Comparison of ENCODE assay signal across 19 cellular contexts in genomic region chr15:21267231-21267630, GRCh38.
DNase-seq lines count a peak whose midpoint lies in the region; ATAC-seq, FAIRE-seq and TF ChIP-seq lines count a peak whose summit lies in the region.
"Had no signal": no experiment of that assay in that cellular context is flagged by ENCODE, and none has a peak within 500 bp of the region (broad histone marks: within the 10 kb centered on the region; RNA-seq: fewer than 3 reads in every experiment).

No MANE protein-coding gene starts in this region.

- H3K4me1 Mint-ChIP-seq in stimulated activated naive B cell treated with anti-CD40 and anti-IgM and Interleukin-4, amounts not matched to agents 10 μg/mL and 1 μg/mL and 100 μg/mL, for 72 hours, result peaks cover 10 to 25% of the 10 kb centered on the region in 2 donors
- H3K4me1 Mint-ChIP-seq: CD4-positive, alpha-beta memory T cell had no signal

- no peak overlapping the region for H3K27ac Mint-ChIP-seq in stimulated activated naive B cell treated with anti-CD40 and anti-IgM and Interleukin-4, amounts not matched to agents 10 μg/mL and 1 μg/mL and 100 μg/mL, for 72 hours
- H3K27ac Mint-ChIP-seq: B cell; CD4-positive, alpha-beta memory T cell; HFFc6 had no signal

- no peak for TF ChIP-seq POLR2A in GM12891 (IDR thresholded peaks at IDR 0.05; ENCODE audit: low read depth, low read length)

- peaks cover 9% of the 10 kb centered on the region for H3K4me1 ChIP-seq in MM.1S (ENCODE audit: low read length)

- no peaks in the 10 kb centered on the region for H3K79me2 ChIP-seq in MM.1S (ENCODE audit: low read length)

- H2AFZ ChIP-seq in MM.1S (ENCODE audit: low read length), result no peak overlapping the region

- no peaks in the 10 kb centered on the region for H3K9me2 ChIP-seq in MM.1S (replicated peaks; ENCODE audit: insufficient read depth, low read length)

- H3K4me3 ChIP-seq in MM.1S (ENCODE audit: low read length), result no peak overlapping the region
- no peak overlapping the region for H3K4me3 ChIP-seq in WERI-Rb-1 (ENCODE audit: low read depth, low read length)
- H3K4me3 ChIP-seq: HAP-1 had no signal

- H3K4me2 ChIP-seq in MM.1S (ENCODE audit: low read depth, low read length), result no peak overlapping the region

- peaks cover 3% of the 10 kb centered on the region in 2 donors for H3K36me3 Mint-ChIP-seq in stimulated activated naive B cell treated with anti-CD40 and anti-IgM and Interleukin-4, amounts not matched to agents 10 μg/mL and 1 μg/mL and 100 μg/mL, for 72 hours
- H3K36me3 Mint-ChIP-seq: CD4-positive, alpha-beta memory T cell had no signal

- ATAC-seq in stimulated activated naive B cell treated with anti-CD40 and anti-IgM and Interleukin-4, amounts not matched to agents 10 μg/mL and 1 μg/mL and 100 μg/mL, for 72 hours (replicated peaks), result peak; percentile 41 to 47
- ATAC-seq in GM21825 (IDR thresholded peaks at IDR 0.05; ENCODE audit: unreplicated experiment), result no peak
- ATAC-seq: HepG2 had no signal

- H3K27ac ChIP-seq in MM.1S (ENCODE audit: low read length), result no peak overlapping the region
- H3K27ac ChIP-seq in WERI-Rb-1, result no peak overlapping the region

- H3K36me3 ChIP-seq in MM.1S (replicated peaks; ENCODE audit: insufficient read depth, low read length) (no peaks in the 10 kb centered on the region), WERI-Rb-1 (no peaks in the 10 kb centered on the region)
- H3K36me3 ChIP-seq: HAP-1 had no signal

- DNase-seq in MM.1S (peak; percentile 2), SK-N-DZ (ENCODE audit: low spot score) (peak; percentile 0), inferior parietal cortex (ENCODE audit: extremely low spot score) (peak; percentile 1), GM12891 (ENCODE audit: insufficient read length, low spot score) (no peak), NCI-H1417 (lab: John Stamatoyannopoulos, UW) (no peak), WERI-Rb-1 (no peak)
- no peak for DNase-seq in stimulated activated naive B cell treated with anti-CD40 and anti-IgM and Interleukin-4, amounts not matched to agents 10 μg/mL and 1 μg/mL and 100 μg/mL, for 72 hours
- DNase-seq: C1 segment of cervical spinal cord; CD4-positive, alpha-beta memory T cell; DMS79; GOT3; HFFc6 had no signal

- H3K9me3 Mint-ChIP-seq in stimulated activated naive B cell treated with anti-CD40 and anti-IgM and Interleukin-4, amounts not matched to agents 10 μg/mL and 1 μg/mL and 100 μg/mL, for 72 hours, result peaks cover 4% of the 10 kb centered on the region in 2 donors

- no peaks in the 10 kb centered on the region for H4K20me1 ChIP-seq in MM.1S (ENCODE audit: insufficient read depth, low read length)

- H3K27me3 ChIP-seq in MM.1S (replicated peaks; ENCODE audit: insufficient read depth, low read length) (no peaks in the 10 kb centered on the region), WERI-Rb-1 (ENCODE audit: insufficient read depth, low read depth, severe bottlenecking) (peaks cover 33% of the 10 kb centered on the region)

- no peak overlapping the region for H3K4me3 Mint-ChIP-seq in stimulated activated naive B cell treated with anti-CD40 and anti-IgM and Interleukin-4, amounts not matched to agents 10 μg/mL and 1 μg/mL and 100 μg/mL, for 72 hours
- H3K4me3 Mint-ChIP-seq: B cell; CD4-positive, alpha-beta memory T cell; HFFc6 had no signal

- FAIRE-seq in GM12891 (lab: Jason Lieb, UNC), result no peak
- FAIRE-seq: A204.1, G401.6, HepG2, HTR-8/SVneo had no signal

- TF ChIP-seq CTCF in MM.1S (IDR thresholded peaks at IDR 0.05; ENCODE audit: low read length), result no peak
- TF ChIP-seq CTCF in WERI-Rb-1 (IDR thresholded peaks at IDR 0.05; ENCODE audit: low read depth, low read length), result no peak

- H3K9me3 ChIP-seq in MM.1S (replicated peaks; ENCODE audit: insufficient read depth, low read length), result no peaks in the 10 kb centered on the region
- peaks cover 8% of the 10 kb centered on the region for H3K9me3 ChIP-seq in WERI-Rb-1 (ENCODE audit: severe bottlenecking)

- no peaks in the 10 kb centered on the region for H3F3A ChIP-seq in MM.1S (ENCODE audit: insufficient read depth, low read length)

- H3K27me3 Mint-ChIP-seq in stimulated activated naive B cell treated with anti-CD40 and anti-IgM and Interleukin-4, amounts not matched to agents 10 μg/mL and 1 μg/mL and 100 μg/mL, for 72 hours, result peaks cover 17 to 24% of the 10 kb centered on the region in 2 donors
- H3K27me3 Mint-ChIP-seq: B cell had no signal

- H3K9ac ChIP-seq in MM.1S (ENCODE audit: low read length), result no peak overlapping the region

TF ChIP-seq in GM12891, 5 proteins besides CTCF, POLR2A, EP300 and RAD21:
- TF ChIP-seq PAX5 (IDR thresholded peaks at IDR 0.05; ENCODE audit: insufficient read depth, low read length, severe bottlenecking), result no peak
- no peak for TF ChIP-seq TAF1 (IDR thresholded peaks at IDR 0.05; ENCODE audit: low read depth, low read length)
- no peak for TF ChIP-seq SPI1 (IDR thresholded peaks at IDR 0.05; ENCODE audit: low read depth, low read length)

Comparison
In these comparisons a context has a peak if more than half of its experiments do, and no peak if none do; other contexts are left out.
1. DNase-seq: peak in MM.1S (single experiment), SK-N-DZ (single experiment) and inferior parietal cortex (single experiment); none in stimulated activated naive B cell treated with anti-CD40 and anti-IgM and Interleukin-4, amounts not matched to agents 10 μg/mL and 1 μg/mL and 100 μg/mL, for 72 hours (single experiment), GM12891 (single experiment), NCI-H1417 (0 of 3) and WERI-Rb-1 (single experiment).